In genomic region chr13:44917589-44918322, GRCh38 we compare ENCODE assay signal across 8 cellular contexts.
A peak's percentile ranks its signal among the peaks of the same experiment; 100 is the strongest.
DNase-seq lines count a peak whose midpoint lies in the region; ATAC-seq, FAIRE-seq and TF ChIP-seq lines count a peak whose summit lies in the region.

No MANE protein-coding gene starts in this region.

- no peaks in the 10 kb centered on the region for H3K4me1 Mint-ChIP-seq in activated CD4-positive, alpha-beta T cell treated with anti-CD3 and anti-CD28 coated beads, Interleukin-2, amount 10 ng/mL, durations not matched to agents 24 days and 14 days

- no peaks in the 10 kb centered on the region for H3K36me3 Mint-ChIP-seq in activated CD4-positive, alpha-beta T cell treated with anti-CD3 and anti-CD28 coated beads, Interleukin-2, amount 10 ng/mL, durations not matched to agents 24 days and 14 days (ENCODE audit: low read depth)

- FAIRE-seq in GM19239 (lab: Jason Lieb, UNC) = peak; percentile 92

- H3K36me3 ChIP-seq in BE2C = no peaks in the 10 kb centered on the region

- H3K27me3 ChIP-seq in BE2C = no peaks in the 10 kb centered on the region

- DNase-seq in BE2C (peak; percentile 94), GM19239 (ENCODE audit: insufficient read length, low spot score) (peak; percentile 66), NCI-H526 (lab: John Stamatoyannopoulos, UW) (peak; percentile 95 to 98), cortex of kidney (lab: John Stamatoyannopoulos, UW) (peak; percentile 21), left colon (peak; percentile 93 to 97)
- peak; percentile 99 for DNase-seq in activated CD4-positive, alpha-beta T cell treated with anti-CD3 and anti-CD28 coated beads, Interleukin-2, amount 10 ng/mL, durations not matched to agents 24 days and 14 days
- peak; percentile 81 to 98 (median 90) for DNase-seq in stimulated activated CD4-positive, alpha-beta T cell treated with anti-CD3 and anti-CD28 coated beads, Interleukin-1b, Interleukin-23, amount 100 ng/mL, for 24 hours (ENCODE audit: low read depth in 4 of 4, low spot score in 1 of 4)

- peak; percentile 51 for TF ChIP-seq CTCF in BE2C (IDR thresholded peaks at IDR 0.05; ENCODE audit: low read depth, low read length)

- H3K4me3 ChIP-seq in BE2C (ENCODE audit: low read depth, low read length) = peak overlapping the region; percentile 81

- no peak overlapping the region for H3K27ac Mint-ChIP-seq in activated CD4-positive, alpha-beta T cell treated with anti-CD3 and anti-CD28 coated beads, Interleukin-2, amount 10 ng/mL, durations not matched to agents 24 days and 14 days

- no peaks in the 10 kb centered on the region for H3K9me3 ChIP-seq in BE2C

- ATAC-seq in HG03442 (IDR thresholded peaks at IDR 0.05; ENCODE audit: unreplicated experiment) (peak; percentile 71), left colon (peak; percentile 81)

- H3K9me3 Mint-ChIP-seq in activated CD4-positive, alpha-beta T cell treated with anti-CD3 and anti-CD28 coated beads, Interleukin-2, amount 10 ng/mL, durations not matched to agents 24 days and 14 days = no peaks in the 10 kb centered on the region

- no peaks in the 10 kb centered on the region for H3K4me1 ChIP-seq in BE2C

- no peak overlapping the region for H3K4me3 Mint-ChIP-seq in activated CD4-positive, alpha-beta T cell treated with anti-CD3 and anti-CD28 coated beads, Interleukin-2, amount 10 ng/mL, durations not matched to agents 24 days and 14 days

- H3K27me3 Mint-ChIP-seq in activated CD4-positive, alpha-beta T cell treated with anti-CD3 and anti-CD28 coated beads, Interleukin-2, amount 10 ng/mL, durations not matched to agents 24 days and 14 days = no peaks in the 10 kb centered on the region

- intact Hi-C loops in activated CD4-positive, alpha-beta T cell treated with anti-CD3 and anti-CD28 coated beads, Interleukin-2, amount 10 ng/mL, durations not matched to agents 24 days and 14 days (cut with micrococcal nuclease) = loop anchor here (1.0 to 10.0 kb wide), 9 partner anchors 53 to 1247 kb away; partner anchors contain the start of genes GPALPP1, GTF2F2 and NUFIP1
- intact Hi-C loops in left colon (cut with DNase I, micrococcal nuclease) = no loop called here

Comparison
In these comparisons a context has a peak if more than half of its experiments do, and no peak if none do; other contexts are left out.
1. Peak in every context shown above with its lines: DNase-seq, ATAC-seq and H3K4me3 ChIP-seq.
2. DNase-seq: peak in every context shown above with its lines; median percentile 99 in activated CD4-positive, alpha-beta T cell treated with anti-CD3 and anti-CD28 coated beads, Interleukin-2, amount 10 ng/mL, durations not matched to agents 24 days and 14 days; 96 in NCI-H526; 95 in left colon; 94 in BE2C; 90 in stimulated activated CD4-positive, alpha-beta T cell treated with anti-CD3 and anti-CD28 coated beads, Interleukin-1b, Interleukin-23, amount 100 ng/mL, for 24 hours; 66 in GM19239; 21 in cortex of kidney.